8 cellular contexts compared by ENCODE assay signal in genomic region chr1:61076728-61077675, GRCh38. TPM values are rescaled to one million over a fixed set of nuclear protein-coding genes. Genes with fewer than 3 reads are reported as not detected.
DNase-seq lines count a peak whose midpoint lies in the region; FAIRE-seq and TF ChIP-seq lines count a peak whose summit lies in the region.

No MANE protein-coding gene starts in this region.

- peaks cover 42% of the 10 kb centered on the region for H3K4me1 Mint-ChIP-seq in neural progenitor cell

- peak overlapping the region; percentile 94 for H3K4me3 Mint-ChIP-seq in neural progenitor cell

- TF ChIP-seq CTCF in LNCaP clone FGC (IDR thresholded peaks at IDR 0.05; ENCODE audit: control insufficient read depth, extremely low read depth, insufficient read depth) (no peak), foreskin fibroblast (IDR thresholded peaks at IDR 0.05; ENCODE audit: low read depth, low read length) (no peak), neural progenitor cell (IDR thresholded peaks at IDR 0.05) (no peak)

- H3K36me3 Mint-ChIP-seq in neural progenitor cell, result no peaks in the 10 kb centered on the region

- H3K4me3 ChIP-seq in LNCaP clone FGC (ENCODE audit: low read depth, low read length) (peak overlapping the region; percentile 50), foreskin fibroblast (ENCODE audit: low read depth in 1 of 2, low read length in 2 of 2) (peak overlapping the region; percentile 47 to 68), neural progenitor cell (peak overlapping the region; percentile 67), subcutaneous abdominal adipose tissue (ENCODE audit: low read depth in 1 of 5, low read length in 5 of 5) (peak overlapping the region; percentile 75 to 90 (median 78))

- H3K27me3 ChIP-seq in neural progenitor cell, result peaks cover 88% of the 10 kb centered on the region
- H3K27me3 ChIP-seq in subcutaneous abdominal adipose tissue (ENCODE audit: control insufficient read depth in 5 of 5, insufficient read depth in 4 of 5, low read length in 5 of 5), result no peaks in the 10 kb centered on the region

- peak overlapping the region; percentile 85 for H3K4me2 ChIP-seq in neural progenitor cell

- peaks cover 37% of the 10 kb centered on the region for H4K20me1 ChIP-seq in neural progenitor cell (ENCODE audit: low read depth)

- H3K4me1 ChIP-seq in neural progenitor cell, result peaks cover 17% of the 10 kb centered on the region
- H3K4me1 ChIP-seq in subcutaneous abdominal adipose tissue (ENCODE audit: control insufficient read depth in 5 of 5, insufficient read depth in 5 of 5, low read length in 5 of 5), result peaks cover 9 to 52% (median 43%) of the 10 kb centered on the region in 5 donors

- H3K27ac ChIP-seq in neural progenitor cell (no peak overlapping the region), subcutaneous abdominal adipose tissue (ENCODE audit: low read depth, low read length) (peak overlapping the region; percentile 64)

- H3K9me3 ChIP-seq in neural progenitor cell (ENCODE audit: low read depth) (no peaks in the 10 kb centered on the region), subcutaneous abdominal adipose tissue (ENCODE audit: control insufficient read depth in 5 of 5, low read length in 5 of 5) (no peaks in the 10 kb centered on the region)

- peak; percentile 40; the same call in 1 of the 2 replicates for TF ChIP-seq POLR2A in H54 (IDR thresholded peaks at IDR 0.05; ENCODE audit: low read depth, low read length)

- H3K79me2 ChIP-seq in neural progenitor cell (ENCODE audit: low read depth), result no peaks in the 10 kb centered on the region

- H3K9ac ChIP-seq in neural progenitor cell (no peak overlapping the region), subcutaneous abdominal adipose tissue (ENCODE audit: low read length in 5 of 5) (peak overlapping the region; percentile 7 to 76 (median 59))

- peak; percentile 45 for FAIRE-seq in H54 (lab: Jason Lieb, UNC)

- H2AFZ ChIP-seq in neural progenitor cell (replicated peaks), result peak overlapping the region; percentile 57

- H3K27ac Mint-ChIP-seq in neural progenitor cell, result peak overlapping the region; percentile 82

- H3K36me3 ChIP-seq in neural progenitor cell, result no peaks in the 10 kb centered on the region
- H3K36me3 ChIP-seq in subcutaneous abdominal adipose tissue (ENCODE audit: control insufficient read depth in 5 of 5, insufficient read depth in 5 of 5, low read length in 5 of 5), result no peaks in the 10 kb centered on the region

- peaks cover 56% of the 10 kb centered on the region for H3F3A ChIP-seq in neural progenitor cell (ENCODE audit: low read depth)

- H3K27me3 Mint-ChIP-seq in neural progenitor cell (ENCODE audit: insufficient read depth, low read depth), result peaks cover 20% of the 10 kb centered on the region

- DNase-seq in DMS53 treated with DMSO at 0.1 percent for 48 hours (lab: John Stamatoyannopoulos, UW; ENCODE audit: unreplicated experiment) (peak; percentile 100), H54 (ENCODE audit: insufficient read length, low spot score) (no peak), LNCaP clone FGC (ENCODE audit: low read depth) (no peak), RKO (ENCODE audit: low spot score) (peak; percentile 91), activated gamma-delta T cell (lab: John Stamatoyannopoulos, UW) (peak; percentile 67), foreskin fibroblast (peak; percentile 73 to 89), neural progenitor cell (ENCODE audit: low spot score) (peak; percentile 96)

- H3K9me3 Mint-ChIP-seq in neural progenitor cell, result no peaks in the 10 kb centered on the region

RNA-seq across cellular contexts. Expression of gene NFIA, which starts 5.4 kb away (rescaled TPM):
- 1.7 and 5.3 TPM in 2 replicates for total RNA-seq in neural progenitor cell (ENCODE audit: low replicate concordance)

Comparison
In these comparisons a context has a peak if more than half of its experiments do, and no peak if none do; other contexts are left out.
1. DNase-seq: peak in DMS53 treated with DMSO at 0.1 percent for 48 hours (single experiment), RKO (single experiment), activated gamma-delta T cell (single experiment), foreskin fibroblast (2 of 2) and neural progenitor cell (single experiment); none in H54 (single experiment) and LNCaP clone FGC (single experiment).
2. Peak in every context shown above with its lines, with median percentiles within 50 percentile points of each other: H3K4me3 ChIP-seq.